In genomic region chr15:79919749-79920511, GRCh38 we compare ENCODE assay signal across 1 cellular context.
TF ChIP-seq lines count a peak whose summit lies in the region.

No MANE protein-coding gene starts in this region.

TF ChIP-seq in HepG2, 621 proteins besides CTCF, POLR2A, EP300 and RAD21:
- TF ChIP-seq ZNF451 (CRISPR knock-in tag; IDR thresholded peaks at IDR 0.05) (no peak), MAFF (IDR thresholded peaks at IDR 0.05; ENCODE audit: low read depth, low read length) (no peak), SNAPC5 (CRISPR knock-in tag; IDR thresholded peaks at IDR 0.05; ENCODE audit: borderline replicate concordance) (no peak), ZNF574 (CRISPR knock-in tag; IDR thresholded peaks at IDR 0.05) (no peak), ZNF562 (CRISPR knock-in tag; IDR thresholded peaks at IDR 0.05; ENCODE audit: borderline replicate concordance) (peak; percentile 92; the same call in 1 of the 2 replicates)
